In the genomic region with DNA sequence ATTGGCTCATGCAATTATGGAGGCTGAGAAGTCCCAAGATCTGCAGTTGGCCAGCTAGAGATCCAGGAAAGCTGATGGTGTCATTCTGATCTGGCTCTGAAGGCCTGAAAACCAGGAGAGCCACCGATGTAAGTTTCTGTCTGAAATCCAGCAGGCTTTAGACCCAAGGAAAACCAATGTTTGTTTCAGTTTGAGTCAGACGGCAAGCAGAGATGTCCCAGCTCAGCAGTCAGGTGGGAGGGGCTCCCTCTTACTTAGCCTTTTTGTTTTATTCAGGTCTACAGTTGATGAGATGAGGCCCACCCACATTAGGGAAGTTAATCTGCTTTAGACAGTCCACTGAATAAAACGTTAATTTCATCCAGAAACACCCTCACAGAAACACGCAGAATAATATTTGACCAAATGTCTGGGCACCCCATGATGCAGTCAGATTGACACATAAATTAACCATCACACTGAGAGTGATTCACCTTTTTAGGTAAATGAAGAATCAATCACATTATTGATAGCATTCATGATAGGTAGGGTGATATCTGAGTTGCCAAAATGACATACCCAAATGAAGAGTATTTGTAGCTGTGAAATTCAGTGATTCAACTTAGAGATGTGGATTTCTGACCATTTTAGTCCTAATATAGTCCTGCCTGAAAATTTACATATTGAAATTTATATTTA, we compare ENCODE assay signal across 1 cellular context. TPM values are rescaled to one million over a fixed set of nuclear protein-coding genes. Genes with fewer than 3 reads are reported as not detected.
"Had no signal": no experiment of that assay in that cellular context is flagged by ENCODE, and none has a peak within 500 bp of the region (broad histone marks: within the 10 kb centered on the region; RNA-seq: fewer than 3 reads in every experiment).

No MANE protein-coding gene starts in this region.

RNA-seq across cellular contexts. Expression of a gene that starts 53.7 kb away (rescaled TPM):
- total RNA-seq: natural killer cell had no signal
